Comparison of ENCODE assay signal across 8 cellular contexts in genomic region chr7:74306737-74307469, GRCh38. TPM values are rescaled to one million over a fixed set of nuclear protein-coding genes. Genes with fewer than 3 reads are reported as not detected.
A peak's percentile ranks its signal among the peaks of the same experiment; 100 is the strongest.
DNase-seq lines count a peak whose midpoint lies in the region; ATAC-seq and TF ChIP-seq lines count a peak whose summit lies in the region.

No MANE protein-coding gene starts in this region.

- peak overlapping the region in 6 of 12 donors; percentile 14 to 55 (median 36) for H3K27ac ChIP-seq in heart left ventricle
- peak overlapping the region in 3 of 4 donors; percentile 1 to 73 (median 47) for H3K27ac ChIP-seq in sigmoid colon

- no peak overlapping the region for H3K27ac Mint-ChIP-seq in activated T-cell treated with anti-CD3 and anti-CD28 coated beads, Interleukin-2, amount 50 U/mL, for 72 hours

- H3K9me3 Mint-ChIP-seq in activated T-cell treated with anti-CD3 and anti-CD28 coated beads, Interleukin-2, amount 50 U/mL, for 72 hours, result peaks cover 0 to 3% of the 10 kb centered on the region in 2 donors

- peak; percentile 35 to 42 for ATAC-seq in activated T-cell treated with anti-CD3 and anti-CD28 coated beads, Interleukin-2, amount 50 U/mL, for 72 hours (replicated peaks in 1 of 2)
- ATAC-seq in heart left ventricle, result peak; percentile 27 to 89 (median 75)
- ATAC-seq in HG03571 (IDR thresholded peaks at IDR 0.05; ENCODE audit: unreplicated experiment), result no peak

- H3K27me3 Mint-ChIP-seq in activated T-cell treated with anti-CD3 and anti-CD28 coated beads, Interleukin-2, amount 50 U/mL, for 72 hours (ENCODE audit: low read depth), result peaks cover 17% of the 10 kb centered on the region

- H3K36me3 Mint-ChIP-seq in activated T-cell treated with anti-CD3 and anti-CD28 coated beads, Interleukin-2, amount 50 U/mL, for 72 hours (ENCODE audit: insufficient read depth in 2 of 2), result peaks cover 0 to 3% of the 10 kb centered on the region in 2 donors

- intact Hi-C loops in heart left ventricle (cut with DNase I) (loop anchor here in 2 of 10 donors (5.0 to 10.0 kb wide), 3 partner anchors 35 to 82 kb away; no protein-coding TSS in a partner anchor), sigmoid colon (cut with DNase I) (loop anchor here (5.0 kb wide), 1 partner anchor 50 kb away; no protein-coding TSS in a partner anchor)

- H3K4me3 Mint-ChIP-seq in activated T-cell treated with anti-CD3 and anti-CD28 coated beads, Interleukin-2, amount 50 U/mL, for 72 hours, result peak overlapping the region; percentile 36 to 73

- H3K4me1 Mint-ChIP-seq in activated T-cell treated with anti-CD3 and anti-CD28 coated beads, Interleukin-2, amount 50 U/mL, for 72 hours (ENCODE audit: low read depth), result peaks cover 28% of the 10 kb centered on the region

- H3K27me3 ChIP-seq in heart left ventricle (no peaks in the 10 kb centered on the region), sigmoid colon (no peaks in the 10 kb centered on the region)

- H3K9me3 ChIP-seq in heart left ventricle, result no peaks in the 10 kb centered on the region
- no peaks in the 10 kb centered on the region for H3K9me3 ChIP-seq in sigmoid colon

- TF ChIP-seq CTCF in heart left ventricle (IDR thresholded peaks at IDR 0.05) (no peak), sigmoid colon (IDR thresholded peaks at IDR 0.05) (no peak)

- H3K4me3 ChIP-seq in heart left ventricle (peak overlapping the region in 9 of 12 donors; percentile 3 to 38 (median 24)), sigmoid colon (peak overlapping the region in 3 of 4 donors; percentile 8 to 30 (median 27))

- WGBS in heart left ventricle, 4 donors, result 22 to 31% (median 24%) methylated on average over 20 of the region's 20 CpGs
- 32 to 63% methylated on average over 20 of the region's 20 CpGs for WGBS in sigmoid colon, 2 donors

- TF ChIP-seq EP300 in sigmoid colon (IDR thresholded peaks at IDR 0.05), result peak in 1 of 4 donors; percentile 16

- DNase-seq in activated gamma-delta T cell treated with Interleukin-2 at 50 U/mL for 16 hours (peak; percentile 8), activated gamma-delta T cell (lab: John Stamatoyannopoulos, UW) (no peak), heart left ventricle (peak; percentile 54 to 73 (median 67)), sigmoid colon (peak; percentile 82), NOMO-1 (lab: John Stamatoyannopoulos, UW; ENCODE audit: unreplicated experiment in 2 of 2) (no peak)
- DNase-seq in activated T-cell treated with anti-CD3 and anti-CD28 coated beads, Interleukin-2, amount 50 U/mL, for 72 hours, result peak in 1 of 2 donors; percentile 7
- no peak for DNase-seq in stimulated activated naive CD4-positive, alpha-beta T cell (lab: John Stamatoyannopoulos, UW)

- peaks cover 0 to 23% (median 17%) of the 10 kb centered on the region in 12 donors for H3K4me1 ChIP-seq in heart left ventricle
- H3K4me1 ChIP-seq in sigmoid colon, result peaks cover 0 to 42% (median 22%) of the 10 kb centered on the region in 4 donors

- H3K36me3 ChIP-seq in heart left ventricle, result no peaks in the 10 kb centered on the region
- H3K36me3 ChIP-seq in sigmoid colon, result no peaks in the 10 kb centered on the region

- TF ChIP-seq POLR2A in heart left ventricle (IDR thresholded peaks at IDR 0.05) (no peak), sigmoid colon (IDR thresholded peaks at IDR 0.05) (no peak)

RNA-seq across cellular contexts. Expression of gene CLIP2, which starts 17.7 kb away (rescaled TPM):
- 1 to 10 TPM; 2.4 to 3.2 TPM for total RNA-seq in activated T-cell treated with anti-CD3 and anti-CD28 coated beads, Interleukin-2, amount 50 U/mL, for 72 hours
- total RNA-seq in heart left ventricle (10 to 100 TPM in 3 of 9 donors, 1 to 10 TPM in 6; 4.2 to 17.7 (median 9.0) TPM), sigmoid colon (10 to 100 TPM; 20.7 to 35.5 (median 22.3) TPM)
- polyA plus RNA-seq in heart left ventricle (1 to 10 TPM; 5.9 to 9.6 TPM), sigmoid colon (10 to 100 TPM; 23.4 to 56.4 (median 40.2) TPM)

RNA-seq across cellular contexts. Expression of gene RFC2, which starts 52.7 kb away (rescaled TPM):
- 10 to 100 TPM; 62.9 to 95.3 TPM for total RNA-seq in activated T-cell treated with anti-CD3 and anti-CD28 coated beads, Interleukin-2, amount 50 U/mL, for 72 hours
- total RNA-seq in heart left ventricle (10 to 100 TPM in 6 of 9 donors, 1 to 10 TPM in 3; 7.8 to 20.9 (median 12.2) TPM), sigmoid colon (10 to 100 TPM in 3 of 4 donors, 1 to 10 TPM in 1; 3.3 to 17.8 (median 14.8) TPM)
- polyA plus RNA-seq in heart left ventricle (10 to 100 TPM in 1 of 2 donors, 1 to 10 TPM in 1; 9.8 to 21.8 TPM), sigmoid colon (10 to 100 TPM; 18.0 to 30.0 (median 22.2) TPM)

Comparison
In these comparisons a context has a peak if more than half of its experiments do, and no peak if none do; other contexts are left out.
1. DNase-seq: peak in activated gamma-delta T cell treated with Interleukin-2 at 50 U/mL for 16 hours (single experiment), heart left ventricle (5 of 5) and sigmoid colon (single experiment); none in activated gamma-delta T cell (single experiment), stimulated activated naive CD4-positive, alpha-beta T cell (0 of 6) and NOMO-1 (0 of 2).